In genomic region chr15:60649845-60650548, GRCh38 we compare ENCODE assay signal across 9 cellular contexts.
DNase-seq lines count a peak whose midpoint lies in the region; ATAC-seq, FAIRE-seq and TF ChIP-seq lines count a peak whose summit lies in the region.
"Had no signal": no experiment of that assay in that cellular context is flagged by ENCODE, and none has a peak within 500 bp of the region (broad histone marks: within the 10 kb centered on the region; RNA-seq: fewer than 3 reads in every experiment).

No MANE protein-coding gene starts in this region.

- H3K27me3 Mint-ChIP-seq in astrocyte (ENCODE audit: low read depth, unreplicated experiment), result no peaks in the 10 kb centered on the region

- no peak overlapping the region for H2AFZ ChIP-seq in astrocyte (ENCODE audit: low read depth, low read length)

- TF ChIP-seq CTCF in astrocyte (IDR thresholded peaks at IDR 0.05; ENCODE audit: insufficient read depth, low read depth, low read length) (no peak), brain microvascular endothelial cell (IDR thresholded peaks at IDR 0.05; ENCODE audit: low read depth, low read length, missing control alignments) (no peak)

- in situ Hi-C loops in brain microvascular endothelial cell (cut with HindIII; ENCODE audit: low pct_ligation_motif_present, low sequenced_read_pairs), result loop anchor here (25.0 kb wide), 1 partner anchor 112 kb away; no protein-coding TSS in a partner anchor

- H3K4me3 ChIP-seq in astrocyte (ENCODE audit: insufficient read depth, low read depth, low read length) (no peak overlapping the region), brain microvascular endothelial cell (ENCODE audit: low read depth, low read length) (no peak overlapping the region)
- H3K4me3 ChIP-seq: thoracic aorta had no signal

- H3K9me3 ChIP-seq in KOPT-K1 (ENCODE audit: insufficient read depth, low read length, poor library complexity, severe bottlenecking), result no peaks in the 10 kb centered on the region
- no peaks in the 10 kb centered on the region for H3K9me3 ChIP-seq in astrocyte (ENCODE audit: insufficient read depth, low read depth, low read length)
- H3K9me3 ChIP-seq: thoracic aorta had no signal

- no peak for DNase-seq in astrocyte (ENCODE audit: low read depth)
- peak in 2 of 3 experiments; percentile 32 to 46 for DNase-seq in stimulated activated CD4-positive, alpha-beta T cell treated with anti-CD3 and anti-CD28 coated beads, TNF-alpha, amount 100 ng/mL, for 24 hours (ENCODE audit: low read depth in 3 of 3)
- DNase-seq in NCI-H2107 treated with DMSO at 0.1 percent for 48 hours (lab: John Stamatoyannopoulos, UW; ENCODE audit: unreplicated experiment), result no peak
- DNase-seq in NCI-H2029 treated with DMSO at 0.1 percent for 48 hours (lab: John Stamatoyannopoulos, UW), result no peak
- no peak for DNase-seq in brain microvascular endothelial cell

- peak overlapping the region; percentile 13 for H3K4me2 ChIP-seq in astrocyte (ENCODE audit: low read length)

- H3K27ac ChIP-seq in KOPT-K1 (ENCODE audit: low read depth, low read length, poor library complexity, severe bottlenecking), result peak overlapping the region; percentile 84
- no peak overlapping the region for H3K27ac ChIP-seq in astrocyte (ENCODE audit: low read depth, low read length)
- H3K27ac ChIP-seq in brain microvascular endothelial cell, result no peak overlapping the region
- H3K27ac ChIP-seq: thoracic aorta had no signal

- ATAC-seq in GM19452 (IDR thresholded peaks at IDR 0.05; ENCODE audit: unreplicated experiment) (peak; percentile 69), HG02642 (IDR thresholded peaks at IDR 0.05; ENCODE audit: poor library complexity, unreplicated experiment) (no peak)

- H3K9ac ChIP-seq in astrocyte (ENCODE audit: low read length), result no peak overlapping the region

- no peaks in the 10 kb centered on the region for H3K79me2 ChIP-seq in astrocyte (ENCODE audit: insufficient read depth, low read length)

- H3K4me1 Mint-ChIP-seq in astrocyte (ENCODE audit: low read depth, unreplicated experiment), result peaks cover 17% of the 10 kb centered on the region

- H3K36me3 ChIP-seq in KOPT-K1 (ENCODE audit: insufficient read depth, low read length) (no peaks in the 10 kb centered on the region), astrocyte (ENCODE audit: insufficient read depth, low read length) (no peaks in the 10 kb centered on the region), brain microvascular endothelial cell (replicated peaks) (no peaks in the 10 kb centered on the region)
- H3K36me3 ChIP-seq: thoracic aorta had no signal

- H3K36me3 Mint-ChIP-seq in astrocyte (ENCODE audit: low read depth, unreplicated experiment), result no peaks in the 10 kb centered on the region

- peak overlapping the region; percentile 80 for H3K27ac Mint-ChIP-seq in astrocyte (ENCODE audit: unreplicated experiment)

- no peaks in the 10 kb centered on the region for H4K20me1 ChIP-seq in astrocyte (ENCODE audit: insufficient read depth, low read length)

- H3K9me3 Mint-ChIP-seq in astrocyte (ENCODE audit: unreplicated experiment), result no peaks in the 10 kb centered on the region

- H3K4me3 Mint-ChIP-seq in astrocyte (ENCODE audit: unreplicated experiment), result no peak overlapping the region

- no peaks in the 10 kb centered on the region for H3K4me1 ChIP-seq in astrocyte (ENCODE audit: insufficient read depth, low read length)

- H3K27me3 ChIP-seq in astrocyte (ENCODE audit: insufficient read depth, low read length) (no peaks in the 10 kb centered on the region), brain microvascular endothelial cell (replicated peaks) (no peaks in the 10 kb centered on the region)

- FAIRE-seq in astrocyte (lab: Jason Lieb, UNC), result no peak

Comparison
In these comparisons a context has a peak if more than half of its experiments do, and no peak if none do; other contexts are left out.
1. DNase-seq: peak in stimulated activated CD4-positive, alpha-beta T cell treated with anti-CD3 and anti-CD28 coated beads, TNF-alpha, amount 100 ng/mL, for 24 hours (2 of 3); none in astrocyte (single experiment), NCI-H2107 treated with DMSO at 0.1 percent for 48 hours (single experiment), NCI-H2029 treated with DMSO at 0.1 percent for 48 hours (single experiment) and brain microvascular endothelial cell (single experiment).